20 cellular contexts compared by ENCODE assay signal in genomic region chr3:184426691-184427141, GRCh38. TPM values are rescaled to one million over a fixed set of nuclear protein-coding genes. Genes with fewer than 3 reads are reported as not detected.
DNase-seq lines count a peak whose midpoint lies in the region; ATAC-seq and TF ChIP-seq lines count a peak whose summit lies in the region.
"Had no signal": no experiment of that assay in that cellular context is flagged by ENCODE, and none has a peak within 500 bp of the region (broad histone marks: within the 10 kb centered on the region; RNA-seq: fewer than 3 reads in every experiment).

No MANE protein-coding gene starts in this region.

- no peak overlapping the region for H2BK15ac ChIP-seq in mesendoderm (replicated peaks; ENCODE audit: low read depth)

- TF ChIP-seq CTCF in fibroblast of the aortic adventitia (IDR thresholded peaks at IDR 0.05; ENCODE audit: insufficient read depth, low read length) (no peak), glutamatergic neuron (IDR thresholded peaks at IDR 0.05; ENCODE audit: partially characterized antibody, unreplicated experiment) (no peak)

- peaks cover 3% of the 10 kb centered on the region for H3K9me3 Mint-ChIP-seq in glutamatergic neuron (ENCODE audit: unreplicated experiment)

- no peak overlapping the region for H3K23ac ChIP-seq in mesendoderm (ENCODE audit: low read length)

- no peaks in the 10 kb centered on the region for H3K79me1 ChIP-seq in mesendoderm (ENCODE audit: low read length)

- no peak overlapping the region for H3K4me3 Mint-ChIP-seq in glutamatergic neuron (ENCODE audit: unreplicated experiment)

- peaks cover 2% of the 10 kb centered on the region for H3K27me3 Mint-ChIP-seq in glutamatergic neuron (ENCODE audit: unreplicated experiment)

- H2BK5ac ChIP-seq in mesendoderm (ENCODE audit: low read length), result no peak overlapping the region

- H3K9ac ChIP-seq in mesendoderm (ENCODE audit: low read length), result no peak overlapping the region
- H3K9ac ChIP-seq: BLaER1 treated with 17β-estradiol and CSF1 and Interleukin-3, amounts not matched to agents 10 nM and 100 nM had no signal

- no peak overlapping the region for H3K4me3 ChIP-seq in fibroblast of the aortic adventitia (ENCODE audit: low read depth, low read length)
- no peak overlapping the region for H3K4me3 ChIP-seq in mesendoderm (ENCODE audit: low read length)
- H3K4me3 ChIP-seq: A549; BLaER1 treated with 17β-estradiol and CSF1 and Interleukin-3, amounts not matched to agents 10 nM and 100 nM had no signal

- H3K36me3 ChIP-seq in mesendoderm (ENCODE audit: control insufficient read depth, insufficient read depth, low read length), result no peaks in the 10 kb centered on the region
- H3K36me3 ChIP-seq: BLaER1 treated with 17β-estradiol and CSF1 and Interleukin-3, amounts not matched to agents 10 nM and 100 nM had no signal

- H3K56ac ChIP-seq in mesendoderm (ENCODE audit: low read length), result no peak overlapping the region

- no peak overlapping the region for H3K4me2 ChIP-seq in mesendoderm (ENCODE audit: low read length)
- H3K4me2 ChIP-seq: A549; BLaER1 treated with 17β-estradiol and CSF1 and Interleukin-3, amounts not matched to agents 10 nM and 100 nM had no signal

- no peaks in the 10 kb centered on the region for H3K79me2 ChIP-seq in mesendoderm (ENCODE audit: control insufficient read depth, insufficient read depth, low read length)

- no peaks in the 10 kb centered on the region for H3K4me1 ChIP-seq in mesendoderm (ENCODE audit: control insufficient read depth, low read depth, low read length)
- H3K4me1 ChIP-seq: A549 had no signal

- no CpG with 5 or more reads among the region's 12 CpGs for WGBS in mesendoderm (ENCODE audit: extremely low coverage, insufficient coverage, low lambda C conversion rate)

- peaks cover 14% of the 10 kb centered on the region for H3K36me3 Mint-ChIP-seq in glutamatergic neuron (ENCODE audit: unreplicated experiment)

- H4K5ac ChIP-seq in mesendoderm (ENCODE audit: low read length), result no peak overlapping the region

- H3K4ac ChIP-seq in mesendoderm (ENCODE audit: low read depth, low read length), result no peak overlapping the region

- H3K18ac ChIP-seq in mesendoderm (ENCODE audit: low read length), result no peak overlapping the region

- H4K8ac ChIP-seq in mesendoderm (ENCODE audit: low read depth, low read length), result no peak overlapping the region

- ATAC-seq in GM18498 (IDR thresholded peaks at IDR 0.05; ENCODE audit: unreplicated experiment), result no peak
- ATAC-seq: A549, HepG2, Panc1 had no signal

- H3K27me3 ChIP-seq in mesendoderm (ENCODE audit: insufficient read depth, low read length, poor library complexity), result no peaks in the 10 kb centered on the region
- H3K27me3 ChIP-seq: BLaER1 treated with 17β-estradiol and CSF1 and Interleukin-3, amounts not matched to agents 10 nM and 100 nM had no signal

- no peak overlapping the region for H2AK5ac ChIP-seq in mesendoderm (ENCODE audit: low read length)

- H3K4me1 Mint-ChIP-seq in glutamatergic neuron (ENCODE audit: low read depth, unreplicated experiment), result no peaks in the 10 kb centered on the region

- H3K27ac ChIP-seq in mesendoderm (ENCODE audit: low read depth, low read length), result no peak overlapping the region
- H3K27ac ChIP-seq: A549; BLaER1 treated with 17β-estradiol and CSF1 and Interleukin-3, amounts not matched to agents 10 nM and 100 nM had no signal

- H2BK120ac ChIP-seq in mesendoderm (ENCODE audit: low read depth, low read length), result no peak overlapping the region

- H3K27ac Mint-ChIP-seq in glutamatergic neuron (ENCODE audit: unreplicated experiment), result no peak overlapping the region

- DNase-seq in M059J (ENCODE audit: low read depth) (peak; percentile 29), astrocyte of the hippocampus (ENCODE audit: low read depth, low spot score) (peak; percentile 88), fibroblast of the aortic adventitia (ENCODE audit: low read depth) (peak; percentile 47), stromal cell of bone marrow (ENCODE audit: low read depth) (peak; percentile 18), mesendoderm (no peak), glutamatergic neuron (no peak)
- DNase-seq in activated naive CD4-positive, alpha-beta T cell treated with Interleukin-2 at 50 U/mL for 16 hours, result no peak
- DNase-seq: DMS153, EL, KG1, MM.1S, NCI-H1092 treated with DMSO at 0.1 percent for 48 hours, NCI-H2081 treated with DMSO at 0.1 percent for 48 hours, NCI-H524, Right ventricle myocardium superior had no signal

RNA-seq across cellular contexts. Expression of gene CHRD, which starts 46.9 kb away (rescaled TPM):
- 0.42 TPM in 1 of 2 replicates, not detected in the other for total RNA-seq in M059J (2014; rRNA removed; shearing (Covaris generic))
- total RNA-seq in fibroblast of the aortic adventitia (ENCODE audit: low replicate concordance) (0.36 and 4.6 TPM in 2 replicates), glutamatergic neuron (ENCODE audit: unreplicated experiment) (47.1 TPM)
- polyA plus RNA-seq in mesendoderm (2013, experiment 1 of 2), result 0.20 TPM
- polyA plus RNA-seq in mesendoderm (2013, experiment 2 of 2), result 0.14 TPM

RNA-seq across cellular contexts. Expression of gene THPO, which starts 48.7 kb away (rescaled TPM):
- not detected in 2 replicates for total RNA-seq in M059J (2014; rRNA removed; shearing (Covaris generic))
- total RNA-seq in fibroblast of the aortic adventitia (ENCODE audit: low replicate concordance) (0.49 TPM in 1 of 2 replicates, not detected in the other), glutamatergic neuron (ENCODE audit: unreplicated experiment) (1.6 TPM)
- 0.44 TPM for polyA plus RNA-seq in mesendoderm (2013, experiment 1 of 2)
- polyA plus RNA-seq in mesendoderm (2013, experiment 2 of 2), result 0.60 TPM

Comparison
In these comparisons a context has a peak if more than half of its experiments do, and no peak if none do; other contexts are left out.
1. DNase-seq: peak in M059J (single experiment), astrocyte of the hippocampus (single experiment), fibroblast of the aortic adventitia (single experiment) and stromal cell of bone marrow (single experiment); none in mesendoderm (single experiment), glutamatergic neuron (single experiment) and activated naive CD4-positive, alpha-beta T cell treated with Interleukin-2 at 50 U/mL for 16 hours (single experiment).